Comparison of ENCODE assay signal across 18 cellular contexts in the genomic region with DNA sequence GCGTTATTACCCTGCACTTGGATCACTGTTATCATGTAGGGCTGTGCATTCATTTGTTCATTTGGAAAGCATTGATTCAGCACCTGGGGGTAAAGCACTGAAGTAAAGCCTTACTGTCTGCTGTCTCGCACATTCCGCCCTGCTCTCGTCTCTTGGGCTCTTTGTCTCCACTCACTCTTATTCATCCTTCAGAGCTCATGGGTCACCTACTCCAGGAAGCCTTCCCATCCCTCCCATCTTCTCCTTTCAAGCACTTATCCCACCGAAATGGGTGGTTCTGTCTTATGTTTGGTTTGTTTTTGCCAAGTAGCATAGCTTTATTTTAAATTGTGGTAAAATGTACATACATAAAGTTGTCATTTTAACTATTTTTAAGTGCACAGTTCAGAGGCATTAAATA. TPM values are rescaled to one million over a fixed set of nuclear protein-coding genes. Genes with fewer than 3 reads are reported as not detected.
"Had no signal": no experiment of that assay in that cellular context is flagged by ENCODE, and none has a peak within 500 bp of the region (broad histone marks: within the 10 kb centered on the region; RNA-seq: fewer than 3 reads in every experiment).

No MANE protein-coding gene starts in this region.

- H3K4me1 Mint-ChIP-seq: neural progenitor cell had no signal

- H3K27ac Mint-ChIP-seq: neural progenitor cell had no signal

- H3K27ac ChIP-seq: colonic mucosa, heart left ventricle, neural progenitor cell, ovary, stomach had no signal

- H3K4me3 Mint-ChIP-seq: neural progenitor cell had no signal

- H3K9me3 Mint-ChIP-seq: naive thymus-derived CD8-positive, alpha-beta T cell; neural progenitor cell had no signal

- H3K4me3 ChIP-seq: colonic mucosa, heart left ventricle, mucosa of descending colon, neural progenitor cell, ovary, stomach had no signal

- H3K36me3 ChIP-seq: colonic mucosa, neural progenitor cell, ovary had no signal

- H3K27me3 Mint-ChIP-seq: naive thymus-derived CD8-positive, alpha-beta T cell had no signal

- H3K4me1 ChIP-seq: colonic mucosa, heart left ventricle, neural progenitor cell had no signal

- ATAC-seq: esophagus mucosa; heart left ventricle; left lobe of liver; mucosa of descending colon; naive thymus-derived CD8-positive, alpha-beta T cell; right cardiac atrium had no signal

- H3K9me3 ChIP-seq: colonic mucosa, heart left ventricle, mucosa of descending colon, ovary, stomach had no signal

- DNase-seq: colonic mucosa; dermis blood vessel endothelial cell; heart left ventricle; hippocampal formation; mammary epithelial cell; mucosa of descending colon; naive thymus-derived CD8-positive, alpha-beta T cell; nucleus accumbens; ovary; right cardiac atrium; small intestine; stimulated activated CD4-positive, alpha-beta T cell treated with anti-CD3 and anti-CD28 coated beads, Interleukin-12 subunit alpha, Interleukin-12 subunit beta, amount 100 ng/mL, for 4 hours; stimulated activated naive CD4-positive, alpha-beta T cell; stomach; trophoblast cell had no signal

RNA-seq across cellular contexts. Expression of a gene that starts 48.9 kb away (rescaled TPM):
- total RNA-seq: colonic mucosa; dermis blood vessel endothelial cell; esophagus mucosa; heart left ventricle; left lobe of liver; mammary epithelial cell; naive thymus-derived CD8-positive, alpha-beta T cell had no signal
